In genomic region chr16:67326472-67327309, GRCh38 we compare ENCODE assay signal across 8 cellular contexts. TPM values are rescaled to one million over a fixed set of nuclear protein-coding genes. Genes with fewer than 3 reads are reported as not detected.
DNase-seq lines count a peak whose midpoint lies in the region; ATAC-seq and TF ChIP-seq lines count a peak whose summit lies in the region.

KCTD19 (minus strand) TSS chr16:67326741; CDS start chr16:67326707, 34 bp downstream.
LRRC36 (plus strand) TSS chr16:67326815; CDS start chr16:67326863, 48 bp downstream.

- H3K9me3 ChIP-seq in BE2C, result no peaks in the 10 kb centered on the region
- H3K9me3 ChIP-seq in iPS-20b (ENCODE audit: insufficient read depth, low read depth, low read length), result no peaks in the 10 kb centered on the region
- no peaks in the 10 kb centered on the region for H3K9me3 ChIP-seq in skeletal muscle tissue (ENCODE audit: control insufficient read depth in 3 of 3, low read length in 3 of 3)

- H3K36me3 ChIP-seq in BE2C, result no peaks in the 10 kb centered on the region
- no peaks in the 10 kb centered on the region for H3K36me3 ChIP-seq in iPS-20b (ENCODE audit: insufficient read depth, low read depth, low read length)
- no peaks in the 10 kb centered on the region for H3K36me3 ChIP-seq in skeletal muscle tissue (ENCODE audit: control insufficient read depth in 3 of 3, insufficient read depth in 3 of 3, low read length in 3 of 3)

- H3K4me3 Mint-ChIP-seq in HFFc6, result peak within 1 kb of the TSS; percentile 34; the same call in 1 of the 2 replicates
- H3K4me3 Mint-ChIP-seq in T-helper 1 cell treated with Interleukin-12 subunit alpha and Interleukin-12 subunit beta and Interleukin-4 antibody, amounts not matched to agents 30 μg/mL and 1 μg/mL, for 36 hours, result peak within 1 kb of the TSS; percentile 88

- peak within 1 kb of the TSS; percentile 56 for H3K4me3 ChIP-seq in BE2C (ENCODE audit: low read depth, low read length)
- H3K4me3 ChIP-seq in iPS-20b (ENCODE audit: low read length), result peak within 1 kb of the TSS; percentile 76
- peak within 1 kb of the TSS; percentile 41 to 56 (median 56) for H3K4me3 ChIP-seq in skeletal muscle tissue (ENCODE audit: low read length in 3 of 3)

- H3K4me1 ChIP-seq in BE2C (no peaks in the 10 kb centered on the region), iPS-20b (ENCODE audit: insufficient read depth, low read length) (no peaks in the 10 kb centered on the region), skeletal muscle tissue (ENCODE audit: control insufficient read depth in 3 of 3, insufficient read depth in 3 of 3, low read length in 3 of 3) (peaks cover 5% of the 10 kb centered on the region in 3 donors)

- no peaks in the 10 kb centered on the region for H3K9me3 Mint-ChIP-seq in HFFc6
- H3K9me3 Mint-ChIP-seq in T-helper 1 cell treated with Interleukin-12 subunit alpha and Interleukin-12 subunit beta and Interleukin-4 antibody, amounts not matched to agents 30 μg/mL and 1 μg/mL, for 36 hours, result no peaks in the 10 kb centered on the region

- H3K27ac ChIP-seq in iPS-20b (ENCODE audit: low read length) (no peak within 1 kb of the TSS), skeletal muscle tissue (ENCODE audit: low read depth, low read length) (no peak within 1 kb of the TSS)

- TF ChIP-seq CTCF in BE2C (IDR thresholded peaks at IDR 0.05; ENCODE audit: low read depth, low read length), result peak; percentile 60
- peak; percentile 51; the same call in 1 of the 2 replicates for TF ChIP-seq CTCF in HFFc6 (IDR thresholded peaks at IDR 0.05)

- peaks cover 18% of the 10 kb centered on the region for H3K27me3 Mint-ChIP-seq in HFFc6 (ENCODE audit: insufficient read depth)
- peaks cover 54% of the 10 kb centered on the region for H3K27me3 Mint-ChIP-seq in T-helper 1 cell treated with Interleukin-12 subunit alpha and Interleukin-12 subunit beta and Interleukin-4 antibody, amounts not matched to agents 30 μg/mL and 1 μg/mL, for 36 hours (ENCODE audit: low read depth)

- H3K36me3 Mint-ChIP-seq in HFFc6 (ENCODE audit: low read depth), result no peaks in the 10 kb centered on the region
- H3K36me3 Mint-ChIP-seq in T-helper 1 cell treated with Interleukin-12 subunit alpha and Interleukin-12 subunit beta and Interleukin-4 antibody, amounts not matched to agents 30 μg/mL and 1 μg/mL, for 36 hours (ENCODE audit: low read depth), result no peaks in the 10 kb centered on the region

- no peak within 1 kb of the TSS for H3K27ac Mint-ChIP-seq in HFFc6
- no peak within 1 kb of the TSS for H3K27ac Mint-ChIP-seq in T-helper 1 cell treated with Interleukin-12 subunit alpha and Interleukin-12 subunit beta and Interleukin-4 antibody, amounts not matched to agents 30 μg/mL and 1 μg/mL, for 36 hours

- peaks cover 28% of the 10 kb centered on the region for H3K27me3 ChIP-seq in BE2C
- peaks cover 46% of the 10 kb centered on the region for H3K27me3 ChIP-seq in iPS-20b (ENCODE audit: insufficient read depth, low read length)
- H3K27me3 ChIP-seq in skeletal muscle tissue (ENCODE audit: control insufficient read depth in 3 of 3, insufficient read depth in 3 of 3, low read length in 3 of 3), result peaks cover 15 to 22% (median 17%) of the 10 kb centered on the region in 3 donors

- no peak for ATAC-seq in HG03571 (IDR thresholded peaks at IDR 0.05; ENCODE audit: unreplicated experiment)

- H3K9ac ChIP-seq in iPS-20b (ENCODE audit: low read depth, low read length) (peak within 1 kb of the TSS; percentile 72; the same call in 1 of the 2 replicates), skeletal muscle tissue (ENCODE audit: low read depth in 1 of 3, low read length in 3 of 3) (peak within 1 kb of the TSS in 2 of 3 donors; percentile 57 to 69)

- DNase-seq in BE2C (peak; percentile 91), HFFc6 (no peak), astrocyte of the hippocampus (ENCODE audit: low read depth, low spot score) (peak; percentile 68), RKO (ENCODE audit: low spot score) (no peak)

- H3K4me1 Mint-ChIP-seq in HFFc6 (ENCODE audit: low read depth), result peaks cover 13% of the 10 kb centered on the region
- H3K4me1 Mint-ChIP-seq in T-helper 1 cell treated with Interleukin-12 subunit alpha and Interleukin-12 subunit beta and Interleukin-4 antibody, amounts not matched to agents 30 μg/mL and 1 μg/mL, for 36 hours (ENCODE audit: low read depth), result peaks cover 7% of the 10 kb centered on the region

RNA-seq across cellular contexts. Expression of gene KCTD19, which starts in this region (rescaled TPM):
- polyA plus RNA-seq in BE2C (2012; ENCODE audit: insufficient read depth, insufficient read length, low read depth), result not detected
- not detected for total RNA-seq in HFFc6 (2021; fragmentation: NEBNext Ultra II Directional; extraction: Animal tissue kit (Norgen Biotek cat#: 25700))
- total RNA-seq in skeletal muscle tissue, result not detected

RNA-seq across cellular contexts. Expression of gene LRRC36, which starts in this region (rescaled TPM):
- polyA plus RNA-seq in BE2C (2012; ENCODE audit: insufficient read depth, insufficient read length, low read depth), result not detected
- total RNA-seq in HFFc6 (2021; fragmentation: NEBNext Ultra II Directional; extraction: Animal tissue kit (Norgen Biotek cat#: 25700)), result not detected
- total RNA-seq in skeletal muscle tissue, result not detected

Comparison
In these comparisons a context has a peak if more than half of its experiments do, and no peak if none do; other contexts are left out.
1. DNase-seq: peak in BE2C (single experiment) and astrocyte of the hippocampus (single experiment); none in HFFc6 (single experiment) and RKO (single experiment).
2. Peak in every context shown above with its lines, with median percentiles within 50 percentile points of each other: H3K4me3 ChIP-seq.